ENCODE assay signal across 9 cellular contexts in genomic region chr7:95772298-95772770, GRCh38. TPM values are rescaled to one million over a fixed set of nuclear protein-coding genes. Genes with fewer than 3 reads are reported as not detected.
DNase-seq lines count a peak whose midpoint lies in the region; ATAC-seq and TF ChIP-seq lines count a peak whose summit lies in the region.
"Had no signal": no experiment of that assay in that cellular context is flagged by ENCODE, and none has a peak within 500 bp of the region (broad histone marks: within the 10 kb centered on the region; RNA-seq: fewer than 3 reads in every experiment).

DYNC1I1 (plus strand) TSS chr7:95772554; CDS start chr7:95804730, 32,176 bp downstream.

- TF ChIP-seq CTCF in colonic mucosa (IDR thresholded peaks at IDR 0.05) = no peak

- peak within 1 kb of the TSS in 1 of 2 donors; percentile 66 for H3K9ac ChIP-seq in colonic mucosa (ENCODE audit: low read depth in 2 of 2, low read length in 2 of 2)

- H3K36me3 ChIP-seq in MG63 (no peaks in the 10 kb centered on the region), colonic mucosa (no peaks in the 10 kb centered on the region)

- CTCF ChIA-PET in HEK293T (lab: Yijun Ruan, JAX) = interaction anchor here (1.2 kb wide), 1 partner anchor 69 kb away, joined by 5 read pairs; no protein-coding TSS in a partner anchor

- peak within 1 kb of the TSS; percentile 56 for H3K4me3 ChIP-seq in MG63
- H3K4me3 ChIP-seq in colonic mucosa = peak within 1 kb of the TSS; percentile 59

- intact Hi-C loops in colonic mucosa (cut with DNase I) (no loop called here), left colon (cut with DNase I, micrococcal nuclease) (no loop called here)

- H3K4me1 ChIP-seq in colonic mucosa = no peaks in the 10 kb centered on the region

- DNase-seq in NCI-H2081 (lab: John Stamatoyannopoulos, UW) = peak; percentile 78 to 92
- no peak for DNase-seq in NCI-H2081 treated with DMSO at 0.1 percent for 48 hours (lab: John Stamatoyannopoulos, UW)
- DNase-seq in HEK293T (ENCODE audit: extremely low spot score) = peak; percentile 75
- peak; percentile 70 for DNase-seq in MG63
- peak; percentile 61 for DNase-seq in colonic mucosa
- peak; percentile 53 to 60 for DNase-seq in left colon
- DNase-seq in stimulated activated CD4-positive, alpha-beta T cell treated with anti-CD3 and anti-CD28 coated beads, Interleukin-1b, Interleukin-23, amount 100 ng/mL, for 4 hours (ENCODE audit: low read depth in 2 of 2) = peak; percentile 0 to 18

- H3K27ac ChIP-seq in colonic mucosa = no peak within 1 kb of the TSS

- H3K27me3 ChIP-seq in MG63 (no peaks in the 10 kb centered on the region), colonic mucosa (no peaks in the 10 kb centered on the region)

- H3K9me3 ChIP-seq in MG63 = no peaks in the 10 kb centered on the region
- no peaks in the 10 kb centered on the region for H3K9me3 ChIP-seq in colonic mucosa

- ATAC-seq in SK-N-SH treated with all-trans-retinoic acid at 6 μM for 48 hours (peak; percentile 96), left colon (peak; percentile 99)

- POLR2A ChIA-PET in HEK293T (lab: Yijun Ruan, JAX) = interaction anchor here (1.0 to 1.1 kb wide), 2 partner anchors 23 to 91 kb away, joined by 3 read pairs; no protein-coding TSS in a partner anchor

TF ChIP-seq in HEK293T, 16 proteins besides CTCF, POLR2A, EP300 and RAD21:
- TF ChIP-seq HDGF (IDR thresholded peaks at IDR 0.05; ENCODE audit: borderline replicate concordance) (no peak), NFRKB (IDR thresholded peaks at IDR 0.05) (no peak), SP1 (IDR thresholded peaks at IDR 0.05) (no peak), ARNT (IDR thresholded peaks at IDR 0.05) (no peak), ELF4 (IDR thresholded peaks at IDR 0.05) (no peak), FOXA1 (IDR thresholded peaks at IDR 0.05) (no peak), FOXM1 (IDR thresholded peaks at IDR 0.05; ENCODE audit: borderline replicate concordance) (no peak), PKNOX1 (IDR thresholded peaks at IDR 0.05) (no peak), SUZ12 (IDR thresholded peaks at IDR 0.05) (no peak), L3MBTL2 (conservative IDR thresholded peaks at IDR 0.05) (no peak), LEF1 (IDR thresholded peaks at IDR 0.05; ENCODE audit: borderline replicate concordance) (no peak), ZNF384 (IDR thresholded peaks at IDR 0.05) (no peak), BHLHE40 (IDR thresholded peaks at IDR 0.05; ENCODE audit: borderline replicate concordance) (no peak), CTBP1 (IDR thresholded peaks at IDR 0.05; ENCODE audit: borderline replicate concordance) (no peak), TARDBP (IDR thresholded peaks at IDR 0.05) (no peak)
TF ChIP-seq in HEK293T: peak in this region for 0.

TF ChIP-seq in SK-N-SH treated with all-trans-retinoic acid at 6 μM for 48 hours, 23 proteins besides CTCF, POLR2A, EP300 and RAD21:
- TF ChIP-seq ZNF565 (CRISPR knock-in tag; conservative IDR thresholded peaks at IDR 0.05; ENCODE audit: low read depth) (0 out of 2 replicates have a peak, but pooled peaks have one; percentile 13), ISL1 (CRISPR knock-in tag; IDR thresholded peaks at IDR 0.05) (no peak), CSRNP3 (CRISPR knock-in tag; IDR thresholded peaks at IDR 0.05) (no peak), POU6F1 (CRISPR knock-in tag; IDR thresholded peaks at IDR 0.05; ENCODE audit: borderline replicate concordance, low read depth) (no peak), ARNTL (CRISPR knock-in tag; IDR thresholded peaks at IDR 0.05; ENCODE audit: borderline replicate concordance, low read depth) (peak; percentile 33; the same call in 1 of the 2 replicates), PATZ1 (CRISPR knock-in tag; IDR thresholded peaks at IDR 0.05; ENCODE audit: borderline replicate concordance) (no peak), TSHZ2 (CRISPR knock-in tag; IDR thresholded peaks at IDR 0.05) (no peak), TCF4 (CRISPR knock-in tag; IDR thresholded peaks at IDR 0.05; ENCODE audit: borderline replicate concordance) (no peak), ZNF70 (CRISPR knock-in tag; IDR thresholded peaks at IDR 0.05) (peak; percentile 44; the same call in 1 of the 2 replicates)

RNA-seq across cellular contexts. Expression of gene DYNC1I1, which starts in this region (rescaled TPM):
- total RNA-seq in MG63 (2014; rRNA removed; shearing (Covaris generic); ENCODE audit: low replicate concordance) = 2.2 and 2.3 TPM in 2 replicates
- 1 to 10 TPM in 1 of 2 donors, under 1 TPM in 1; 0.54 to 1.8 TPM for total RNA-seq in colonic mucosa
- 1 to 10 TPM in 1 of 2 donors, under 1 TPM in 1; 0.43 to 3.0 TPM for total RNA-seq in left colon
- total RNA-seq: CD4-positive, CD25-positive, alpha-beta regulatory T cell had no signal
